In genomic region chr10:86401588-86402282, GRCh38 we compare ENCODE assay signal across 8 cellular contexts. TPM values are rescaled to one million over a fixed set of nuclear protein-coding genes. Genes with fewer than 3 reads are reported as not detected.
DNase-seq lines count a peak whose midpoint lies in the region; ATAC-seq and TF ChIP-seq lines count a peak whose summit lies in the region.

No MANE protein-coding gene starts in this region.

- H3K27me3 Mint-ChIP-seq in CD14-positive monocyte (ENCODE audit: low read depth in 3 of 3) = peaks cover 40 to 63% (median 52%) of the 10 kb centered on the region in 3 donors

- DNase-seq in CD14-positive monocyte (ENCODE audit: low spot score) (no peak), NCI-H69 (lab: John Stamatoyannopoulos, UW) (peak; percentile 69), cardiac fibroblast (ENCODE audit: low read depth in 2 of 2) (peak in 1 of 2 donors; percentile 9), uterus (peak; percentile 21 to 38), NCI-H2196 (lab: John Stamatoyannopoulos, UW; ENCODE audit: unreplicated experiment) (no peak)
- no peak for DNase-seq in effector CD4-positive, alpha-beta T cell

- no peak for TF ChIP-seq POLR2A in uterus (IDR thresholded peaks at IDR 0.05)

- peaks cover 0 to 6% of the 10 kb centered on the region in 2 donors for H3K36me3 Mint-ChIP-seq in CD14-positive monocyte

- H3K4me1 ChIP-seq in mesodermal cell (ENCODE audit: control insufficient read depth, insufficient read depth, low read length, poor library complexity, severe bottlenecking) (no peaks in the 10 kb centered on the region), uterus (peaks cover 3 to 9% of the 10 kb centered on the region in 2 donors)

- TF ChIP-seq CTCF in CD14-positive monocyte (IDR thresholded peaks at IDR 0.05) (no peak), cardiac fibroblast (IDR thresholded peaks at IDR 0.05; ENCODE audit: low read depth, low read length) (no peak), uterus (IDR thresholded peaks at IDR 0.05) (no peak)

- H3K4me1 Mint-ChIP-seq in CD14-positive monocyte = peaks cover 23% of the 10 kb centered on the region

- no peaks in the 10 kb centered on the region for H3K27me3 ChIP-seq in uterus

- H3K27ac ChIP-seq in mesodermal cell (ENCODE audit: low read depth, low read length, severe bottlenecking) (no peak overlapping the region), uterus (peak overlapping the region; percentile 82 to 86)

- peak overlapping the region; percentile 3 to 66 for H3K4me3 ChIP-seq in cardiac fibroblast (replicated peaks in 1 of 2; ENCODE audit: low read depth in 2 of 2, low read length in 2 of 2)
- peak overlapping the region; percentile 55 for H3K4me3 ChIP-seq in mesodermal cell (ENCODE audit: extremely low read depth, insufficient read depth, low read length, poor library complexity, severe bottlenecking)
- H3K4me3 ChIP-seq in uterus = peak overlapping the region; percentile 48 to 49

- H3K27ac Mint-ChIP-seq in CD14-positive monocyte = peak overlapping the region in 1 of 7 donors; percentile 56

- H3K4me3 Mint-ChIP-seq in CD14-positive monocyte = peak overlapping the region; percentile 81 to 89

- H3K36me3 ChIP-seq in mesodermal cell (ENCODE audit: control insufficient read depth, insufficient read depth, low read length) (no peaks in the 10 kb centered on the region), uterus (no peaks in the 10 kb centered on the region)

- no peak for ATAC-seq in GM19467 (IDR thresholded peaks at IDR 0.05; ENCODE audit: unreplicated experiment)

- H3K9me3 ChIP-seq in mesodermal cell (ENCODE audit: control insufficient read depth, low read length) = no peaks in the 10 kb centered on the region
- H3K9me3 ChIP-seq in uterus = no peaks in the 10 kb centered on the region

- peaks cover 0 to 16% (median 4%) of the 10 kb centered on the region in 7 donors for H3K9me3 Mint-ChIP-seq in CD14-positive monocyte

- intact Hi-C loops in CD14-positive monocyte (cut with micrococcal nuclease) (loop anchor here in 1 of 2 donors (2.0 kb wide), 1 partner anchor 183 kb away; no protein-coding TSS in a partner anchor), uterus (cut with DNase I; ENCODE audit: low total_unique reads) (no loop called here)

- WGBS in mesodermal cell (ENCODE audit: insufficient coverage in 2 of 2), 2 experiments = 5 to 7% methylated on average over 14 to 15 of the region's 27 CpGs

RNA-seq across cellular contexts. Expression of gene GRID1, which starts 35.1 kb away (rescaled TPM):
- polyA plus RNA-seq in CD14-positive monocyte = not detected
- polyA plus RNA-seq in mesodermal cell (2013, experiment 1 of 2) = 1.2 TPM
- polyA plus RNA-seq in mesodermal cell (2013, experiment 2 of 2) = 0.71 TPM
- total RNA-seq in uterus = 1 to 10 TPM in 3 of 4 donors, under 1 TPM in 1; 0.88 to 7.3 (median 4.1) TPM

Comparison
In these comparisons a context has a peak if more than half of its experiments do, and no peak if none do; other contexts are left out.
1. DNase-seq: peak in NCI-H69 (single experiment) and uterus (2 of 2); none in CD14-positive monocyte (single experiment), NCI-H2196 (single experiment) and effector CD4-positive, alpha-beta T cell (single experiment).
2. Peak in every context shown above with its lines, with median percentiles within 50 percentile points of each other: H3K4me3 ChIP-seq.